8 cellular contexts compared by ENCODE assay signal in genomic region chr2:9174771-9175441, GRCh38. TPM values are rescaled to one million over a fixed set of nuclear protein-coding genes. Genes with fewer than 3 reads are reported as not detected.
DNase-seq lines count a peak whose midpoint lies in the region; ATAC-seq and TF ChIP-seq lines count a peak whose summit lies in the region.

No MANE protein-coding gene starts in this region.

- peaks cover 30% of the 10 kb centered on the region for H3K4me1 Mint-ChIP-seq in nephron
- H3K4me1 Mint-ChIP-seq in activated CD4-positive, alpha-beta T cell treated with anti-CD3 and anti-CD28 coated beads, Interleukin-2, amount 10 ng/mL, durations not matched to agents 24 days and 14 days = no peaks in the 10 kb centered on the region

- H3K9me3 Mint-ChIP-seq in nephron = no peaks in the 10 kb centered on the region
- no peaks in the 10 kb centered on the region for H3K9me3 Mint-ChIP-seq in activated CD4-positive, alpha-beta T cell treated with anti-CD3 and anti-CD28 coated beads, Interleukin-2, amount 10 ng/mL, durations not matched to agents 24 days and 14 days

- ATAC-seq in GM19467 (IDR thresholded peaks at IDR 0.05; ENCODE audit: unreplicated experiment) (no peak), HG03378 (IDR thresholded peaks at IDR 0.05; ENCODE audit: unreplicated experiment) (no peak)

- peak overlapping the region in 1 of 2 donors; percentile 0 for H3K9ac ChIP-seq in colonic mucosa (ENCODE audit: low read depth in 2 of 2, low read length in 2 of 2)

- H3K27ac ChIP-seq in colonic mucosa = no peak overlapping the region

- intact Hi-C loops in activated CD4-positive, alpha-beta T cell treated with anti-CD3 and anti-CD28 coated beads, Interleukin-2, amount 10 ng/mL, durations not matched to agents 24 days and 14 days (cut with micrococcal nuclease) = no loop called here
- intact Hi-C loops in colonic mucosa (cut with DNase I) = no loop called here

- peaks cover 12% of the 10 kb centered on the region for H3K4me1 ChIP-seq in colonic mucosa

- peak overlapping the region; percentile 40 to 82 (median 54) for H3K27ac Mint-ChIP-seq in nephron
- no peak overlapping the region for H3K27ac Mint-ChIP-seq in activated CD4-positive, alpha-beta T cell treated with anti-CD3 and anti-CD28 coated beads, Interleukin-2, amount 10 ng/mL, durations not matched to agents 24 days and 14 days

- no peaks in the 10 kb centered on the region for H3K27me3 ChIP-seq in colonic mucosa

- in situ Hi-C loops in astrocyte of the cerebellum (cut with HindIII; ENCODE audit: low sequenced_read_pairs) = no loop called here

- no peaks in the 10 kb centered on the region for H3K27me3 Mint-ChIP-seq in nephron (ENCODE audit: low read depth)
- H3K27me3 Mint-ChIP-seq in activated CD4-positive, alpha-beta T cell treated with anti-CD3 and anti-CD28 coated beads, Interleukin-2, amount 10 ng/mL, durations not matched to agents 24 days and 14 days = peaks cover 13% of the 10 kb centered on the region

- no peak overlapping the region for H3K4me3 ChIP-seq in astrocyte of the cerebellum (ENCODE audit: low read depth, low read length)
- no peak overlapping the region for H3K4me3 ChIP-seq in colonic mucosa

- no peaks in the 10 kb centered on the region for H3K36me3 ChIP-seq in colonic mucosa

- H3K36me3 Mint-ChIP-seq in nephron (ENCODE audit: low read depth) = no peaks in the 10 kb centered on the region
- H3K36me3 Mint-ChIP-seq in activated CD4-positive, alpha-beta T cell treated with anti-CD3 and anti-CD28 coated beads, Interleukin-2, amount 10 ng/mL, durations not matched to agents 24 days and 14 days (ENCODE audit: low read depth) = no peaks in the 10 kb centered on the region

- no peak overlapping the region for H3K4me3 Mint-ChIP-seq in nephron
- no peak overlapping the region for H3K4me3 Mint-ChIP-seq in activated CD4-positive, alpha-beta T cell treated with anti-CD3 and anti-CD28 coated beads, Interleukin-2, amount 10 ng/mL, durations not matched to agents 24 days and 14 days

- peak; percentile 44 for DNase-seq in ELF-1 (ENCODE audit: low read depth, low spot score)
- DNase-seq in NCI-H187 treated with DMSO at 0.1 percent for 48 hours (lab: John Stamatoyannopoulos, UW) = peak; percentile 97
- DNase-seq in astrocyte of the cerebellum (ENCODE audit: low read depth) = peak; percentile 46
- no peak for DNase-seq in activated CD4-positive, alpha-beta T cell treated with anti-CD3 and anti-CD28 coated beads, Interleukin-2, amount 10 ng/mL, durations not matched to agents 24 days and 14 days
- no peak for DNase-seq in colonic mucosa

- H3K9me3 ChIP-seq in colonic mucosa = no peaks in the 10 kb centered on the region

- no peak for TF ChIP-seq CTCF in astrocyte of the cerebellum (IDR thresholded peaks at IDR 0.05; ENCODE audit: low read depth, low read length, missing control alignments)
- no peak for TF ChIP-seq CTCF in nephron (IDR thresholded peaks at IDR 0.05; ENCODE audit: unreplicated experiment in 3 of 3)
- no peak for TF ChIP-seq CTCF in colonic mucosa (IDR thresholded peaks at IDR 0.05)

RNA-seq across cellular contexts. Expression of gene ASAP2, which starts 31.7 kb away (rescaled TPM):
- 0.40 and 0.83 TPM in 2 replicates for total RNA-seq in activated CD4-positive, alpha-beta T cell treated with anti-CD3 and anti-CD28 coated beads, Interleukin-2, amount 10 ng/mL, durations not matched to agents 24 days and 14 days
- total RNA-seq in colonic mucosa = 10 to 100 TPM; 58.1 to 61.7 TPM

Comparison
In these comparisons a context has a peak if more than half of its experiments do, and no peak if none do; other contexts are left out.
1. DNase-seq: peak in ELF-1 (single experiment), NCI-H187 treated with DMSO at 0.1 percent for 48 hours (single experiment) and astrocyte of the cerebellum (single experiment); none in activated CD4-positive, alpha-beta T cell treated with anti-CD3 and anti-CD28 coated beads, Interleukin-2, amount 10 ng/mL, durations not matched to agents 24 days and 14 days (single experiment) and colonic mucosa (single experiment).
2. RNA of gene ASAP2, which starts 31.7 kb away (total RNA-seq): 58.1 to 61.7 TPM in colonic mucosa; 0.40 to 0.83 TPM in activated CD4-positive, alpha-beta T cell treated with anti-CD3 and anti-CD28 coated beads, Interleukin-2, amount 10 ng/mL, durations not matched to agents 24 days and 14 days; every median in the first group is over 10 times any median in the second.